1 cellular context compared by ENCODE assay signal in the genomic region with DNA sequence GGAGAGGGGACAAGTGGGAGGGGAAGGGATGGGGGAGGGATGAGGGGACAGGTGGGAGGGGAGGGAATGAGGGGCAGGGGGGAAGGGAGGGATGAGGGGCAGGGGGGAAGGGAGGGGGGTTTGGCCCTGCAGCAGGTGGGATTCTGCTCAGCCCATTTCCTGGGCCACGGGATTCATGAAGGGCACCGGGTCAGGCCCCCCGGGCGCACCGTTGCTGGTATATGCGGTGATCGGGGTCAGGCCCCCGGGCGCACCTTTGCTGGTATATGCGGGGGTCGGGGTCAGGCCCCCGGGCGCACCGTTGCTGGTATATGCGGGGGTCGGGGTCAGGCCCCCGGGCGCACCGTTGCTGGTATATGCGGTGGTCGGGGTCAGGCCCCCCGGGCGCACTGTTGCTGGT.
TF ChIP-seq lines count a peak whose summit lies in the region.

No MANE protein-coding gene starts in this region.

TF ChIP-seq in K562, 482 proteins besides CTCF, POLR2A, EP300 and RAD21:
- peak; percentile 26 for TF ChIP-seq PCBP1 (IDR thresholded peaks at IDR 0.05; ENCODE audit: low read depth, low read length, poor library complexity, severe bottlenecking)
